Comparison of ENCODE assay signal across 7 cellular contexts in the genomic region with DNA sequence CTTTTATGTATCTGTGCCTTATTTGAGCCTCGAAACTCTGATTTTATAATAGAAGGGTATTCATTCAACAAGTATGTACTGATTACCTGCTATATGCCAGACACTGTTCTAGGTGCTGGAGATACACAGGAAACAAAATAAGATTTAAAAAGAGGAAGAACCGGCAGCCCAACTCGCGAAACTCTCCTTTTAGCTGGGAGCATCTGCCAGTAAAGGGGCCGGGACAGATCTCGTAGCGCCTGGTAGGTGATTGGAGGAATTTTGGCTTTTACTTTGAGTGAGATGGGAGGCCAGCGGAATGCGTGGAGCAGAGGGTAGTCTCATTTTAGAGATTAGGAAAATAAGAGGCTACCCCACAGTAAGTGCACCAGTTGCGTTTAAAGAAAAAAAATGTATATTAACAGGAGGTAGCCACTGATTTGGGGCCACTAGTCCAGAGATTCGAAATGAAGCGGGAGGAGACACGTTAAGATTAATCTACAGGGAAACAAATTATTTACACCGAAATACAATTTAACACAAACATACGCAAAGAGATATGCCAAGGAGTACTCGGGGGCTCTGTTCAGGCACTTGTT. TPM values are rescaled to one million over a fixed set of nuclear protein-coding genes. Genes with fewer than 3 reads are reported as not detected.
DNase-seq lines count a peak whose midpoint lies in the region; ATAC-seq, FAIRE-seq and TF ChIP-seq lines count a peak whose summit lies in the region.

No MANE protein-coding gene starts in this region.

- no peaks in the 10 kb centered on the region for H3K27me3 ChIP-seq in kidney epithelial cell (ENCODE audit: control insufficient read depth, insufficient read depth, low read length)

- no peaks in the 10 kb centered on the region for H3K36me3 ChIP-seq in kidney epithelial cell (ENCODE audit: control insufficient read depth, insufficient read depth, low read length)

- peaks cover 23% of the 10 kb centered on the region for H3K9me3 Mint-ChIP-seq in T-helper 1 cell treated with Interleukin-12 subunit alpha and Interleukin-12 subunit beta and Interleukin-4 antibody, amounts not matched to agents 30 μg/mL and 1 μg/mL, for 36 hours
- H3K9me3 Mint-ChIP-seq in chondrocyte (ENCODE audit: low read depth), result peaks cover 20% of the 10 kb centered on the region

- peak; percentile 33 for ATAC-seq in GM21423 (IDR thresholded peaks at IDR 0.05; ENCODE audit: unreplicated experiment)

- peak overlapping the region; percentile 93 for H3K27ac Mint-ChIP-seq in T-helper 1 cell treated with Interleukin-12 subunit alpha and Interleukin-12 subunit beta and Interleukin-4 antibody, amounts not matched to agents 30 μg/mL and 1 μg/mL, for 36 hours
- peak overlapping the region; percentile 93 for H3K27ac Mint-ChIP-seq in chondrocyte (ENCODE audit: unreplicated experiment)

- peaks cover 18% of the 10 kb centered on the region for H3K4me1 Mint-ChIP-seq in T-helper 1 cell treated with Interleukin-12 subunit alpha and Interleukin-12 subunit beta and Interleukin-4 antibody, amounts not matched to agents 30 μg/mL and 1 μg/mL, for 36 hours (ENCODE audit: low read depth)
- H3K4me1 Mint-ChIP-seq in chondrocyte (ENCODE audit: low read depth), result peaks cover 28% of the 10 kb centered on the region

- peak overlapping the region; percentile 92 for H3K4me3 Mint-ChIP-seq in T-helper 1 cell treated with Interleukin-12 subunit alpha and Interleukin-12 subunit beta and Interleukin-4 antibody, amounts not matched to agents 30 μg/mL and 1 μg/mL, for 36 hours
- peak overlapping the region; percentile 96 for H3K4me3 Mint-ChIP-seq in chondrocyte (ENCODE audit: unreplicated experiment)

- peak; percentile 40 for DNase-seq in GF-D8 (lab: John Stamatoyannopoulos, UW)
- peak; percentile 57 for DNase-seq in HTR-8/SVneo (ENCODE audit: insufficient read length, low spot score)
- no peak for DNase-seq in chondrocyte (ENCODE audit: low spot score)
- DNase-seq in kidney epithelial cell (ENCODE audit: low read depth), result no peak
- DNase-seq in stimulated activated CD4-positive, alpha-beta T cell treated with anti-CD3 and anti-CD28 coated beads, Interleukin-1b, Interleukin-23, amount 100 ng/mL, for 4 hours (ENCODE audit: low read depth in 2 of 2), result peak; percentile 9

- H3K27me3 Mint-ChIP-seq in T-helper 1 cell treated with Interleukin-12 subunit alpha and Interleukin-12 subunit beta and Interleukin-4 antibody, amounts not matched to agents 30 μg/mL and 1 μg/mL, for 36 hours (ENCODE audit: low read depth), result peaks cover 4% of the 10 kb centered on the region
- H3K27me3 Mint-ChIP-seq in chondrocyte (ENCODE audit: low read depth), result no peaks in the 10 kb centered on the region

- TF ChIP-seq CTCF in chondrocyte (IDR thresholded peaks at IDR 0.05), result no peak
- no peak for TF ChIP-seq CTCF in kidney epithelial cell (IDR thresholded peaks at IDR 0.05; ENCODE audit: insufficient read depth, low read length, poor library complexity, severe bottlenecking)

- H3K4me3 ChIP-seq in kidney epithelial cell (ENCODE audit: low read depth, low read length), result peak overlapping the region; percentile 86

- H3K36me3 Mint-ChIP-seq in T-helper 1 cell treated with Interleukin-12 subunit alpha and Interleukin-12 subunit beta and Interleukin-4 antibody, amounts not matched to agents 30 μg/mL and 1 μg/mL, for 36 hours (ENCODE audit: low read depth), result peaks cover 5% of the 10 kb centered on the region
- H3K36me3 Mint-ChIP-seq in chondrocyte (ENCODE audit: low read depth), result no peaks in the 10 kb centered on the region

- FAIRE-seq in HTR-8/SVneo (lab: Jason Lieb, UNC), result no peak

RNA-seq across cellular contexts. Expression of a gene that starts 0.5 kb away (rescaled TPM):
- total RNA-seq in chondrocyte (42.6 to 73.8 TPM (median 47.2 TPM) in 3 replicates), kidney epithelial cell (16.9 and 17.9 TPM in 2 replicates)

Comparison
In these comparisons a context has a peak if more than half of its experiments do, and no peak if none do; other contexts are left out.
1. DNase-seq: peak in GF-D8 (single experiment), HTR-8/SVneo (single experiment) and stimulated activated CD4-positive, alpha-beta T cell treated with anti-CD3 and anti-CD28 coated beads, Interleukin-1b, Interleukin-23, amount 100 ng/mL, for 4 hours (2 of 2); none in chondrocyte (single experiment) and kidney epithelial cell (single experiment).